9 cellular contexts compared by ENCODE assay signal in the genomic region with DNA sequence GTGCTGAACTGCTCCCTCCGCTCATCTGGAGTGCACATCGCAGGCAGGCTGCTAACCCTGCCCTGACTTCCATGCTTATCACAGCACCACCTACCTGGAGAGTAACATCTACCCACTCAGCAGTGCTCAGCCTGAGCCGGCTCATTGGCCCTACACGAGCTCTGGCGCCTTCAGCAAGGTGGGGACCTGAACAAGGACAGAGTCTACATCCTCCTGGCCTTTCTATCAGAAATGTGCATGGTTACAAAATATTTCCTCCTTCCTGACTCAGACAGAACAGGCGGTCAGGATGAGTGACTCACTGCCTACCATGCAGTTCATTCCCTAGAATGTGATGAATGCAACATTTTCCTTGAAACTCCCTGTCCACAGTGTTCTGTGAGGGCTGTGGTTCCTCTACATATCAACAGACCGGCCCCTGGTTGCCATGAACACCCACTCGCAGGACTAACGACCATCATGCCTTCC. TPM values are rescaled to one million over a fixed set of nuclear protein-coding genes. Genes with fewer than 3 reads are reported as not detected.
A peak's percentile ranks its signal among the peaks of the same experiment; 100 is the strongest.
DNase-seq lines count a peak whose midpoint lies in the region; ATAC-seq, FAIRE-seq and TF ChIP-seq lines count a peak whose summit lies in the region.
"Had no signal": no experiment of that assay in that cellular context is flagged by ENCODE, and none has a peak within 500 bp of the region (broad histone marks: within the 10 kb centered on the region; RNA-seq: fewer than 3 reads in every experiment).

No MANE protein-coding gene starts in this region.

- peak; percentile 93 for FAIRE-seq in HTR-8/SVneo (lab: Jason Lieb, UNC)

- ATAC-seq in lung (ENCODE audit: insufficient read depth, low FRiP score): peak; percentile 63
- no peak for ATAC-seq in GM21825 (IDR thresholded peaks at IDR 0.05; ENCODE audit: unreplicated experiment)
- no peak for ATAC-seq in HG03565 (IDR thresholded peaks at IDR 0.05; ENCODE audit: unreplicated experiment)

- CTCF ChIA-PET in mammary epithelial cell (lab: Charles Lee; ENCODE audit: low non-redundant PET): no interaction called here

- dilution Hi-C loops in mammary epithelial cell (cut with HindIII; ENCODE audit: low sequenced_read_pairs): no loop called here

- no peaks in the 10 kb centered on the region for H3K79me2 ChIP-seq in mammary epithelial cell (ENCODE audit: insufficient read depth, low read length)

- DNase-seq in 8988T (peak; percentile 41), HTR-8/SVneo (ENCODE audit: insufficient read length, low spot score) (peak; percentile 83), mammary epithelial cell (peak; percentile 87), lung (ENCODE audit: low spot score) (no peak), NCI-H524 treated with DMSO at 0.1 percent for 48 hours (lab: John Stamatoyannopoulos, UW) (no peak)
- DNase-seq in central memory CD4-positive, alpha-beta T cell: no peak
- DNase-seq: activated naive CD4-positive, alpha-beta T cell had no signal

- TF ChIP-seq CTCF in mammary epithelial cell (conservative IDR thresholded peaks at IDR 0.05 in 1 of 2, IDR thresholded peaks at IDR 0.05 in 1 of 2; ENCODE audit: extremely low read depth in 1 of 2, insufficient read depth in 1 of 2, low read depth in 1 of 2, low read length in 2 of 2) (no peak), lung (IDR thresholded peaks at IDR 0.05; ENCODE audit: control extremely low read depth, extremely low read depth) (no peak)

- WGBS in mammary epithelial cell (ENCODE audit: low coverage, missing lambda C conversion rate): 1% methylated on average over 7 of the region's 9 CpGs
- WGBS in lung, 2 donors: 44 to 55% methylated on average over 9 of the region's 9 CpGs

- peaks cover 57% of the 10 kb centered on the region for H3K4me1 ChIP-seq in mammary epithelial cell (ENCODE audit: insufficient read depth, low read length)
- H3K4me1 ChIP-seq in lung (ENCODE audit: control insufficient read depth in 2 of 2, insufficient read depth in 2 of 2, low read length in 2 of 2): peaks cover 0 to 17% of the 10 kb centered on the region in 2 donors

- no TSS peak for BruUV-seq in mammary epithelial cell (replicated peaks; lab: Mats Ljungman, UMichigan)

- H4K20me1 ChIP-seq in mammary epithelial cell (ENCODE audit: insufficient read depth, low read length): no peaks in the 10 kb centered on the region

- in situ Hi-C loops in mammary epithelial cell (cut with MboI; ENCODE audit: low sequenced_read_pairs in 2 of 2): no loop called here

- H3K27ac ChIP-seq in mammary epithelial cell (ENCODE audit: insufficient read depth, low read depth, low read length) (peak overlapping the region; percentile 98), lung (ENCODE audit: low read depth in 1 of 2, low read length in 1 of 2) (peak overlapping the region; percentile 40 to 89)

- H3K4me3 ChIP-seq in mammary epithelial cell (replicated peaks in 1 of 3; ENCODE audit: insufficient read depth in 1 of 3, low read depth in 2 of 3, low read length in 3 of 3): no peak overlapping the region
- H3K4me3 ChIP-seq in lung: no peak overlapping the region

- intact Hi-C loops in mammary epithelial cell (cut with micrococcal nuclease): no loop called here

- H2AFZ ChIP-seq in mammary epithelial cell (ENCODE audit: low read depth, low read length): peak overlapping the region; percentile 57

- no peaks in the 10 kb centered on the region for H3K9me3 ChIP-seq in mammary epithelial cell (replicated peaks; ENCODE audit: insufficient read depth, low read length)
- no peaks in the 10 kb centered on the region for H3K9me3 ChIP-seq in lung (ENCODE audit: control insufficient read depth in 2 of 2, insufficient read depth in 1 of 2, low read length in 1 of 2)

- H3K4me2 ChIP-seq in mammary epithelial cell (ENCODE audit: insufficient read depth, low read depth, low read length): peak overlapping the region; percentile 55

- no peaks in the 10 kb centered on the region for H3K36me3 ChIP-seq in mammary epithelial cell (ENCODE audit: insufficient read depth, low read length)
- H3K36me3 ChIP-seq in lung (ENCODE audit: control insufficient read depth in 2 of 2, insufficient read depth in 2 of 2, low read length in 2 of 2): peaks cover 0 to 10% of the 10 kb centered on the region in 2 donors

- H3K9ac ChIP-seq in mammary epithelial cell (ENCODE audit: insufficient read depth, low read length): peak overlapping the region; percentile 61

- no peaks in the 10 kb centered on the region for H3K27me3 ChIP-seq in mammary epithelial cell (ENCODE audit: insufficient read depth, low read length)
- H3K27me3 ChIP-seq in lung (ENCODE audit: control insufficient read depth, insufficient read depth): no peaks in the 10 kb centered on the region

RNA-seq across cellular contexts. Expression of a gene that starts 53.1 kb away (rescaled TPM):
- 100 to 1,000 TPM in 1 of 2 donors, 10 to 100 TPM in 1; 94.0 to 115 TPM for total RNA-seq in mammary epithelial cell
- 85.1 TPM for polyA plus RNA-seq in mammary epithelial cell
- 108 TPM for polyA minus RNA-seq in mammary epithelial cell
- total RNA-seq in lung: 100 to 1,000 TPM; 101 to 219 TPM
- polyA plus RNA-seq in lung: 10 to 100 TPM; 87.2 to 95.0 TPM

Comparison
In these comparisons a context has a peak if more than half of its experiments do, and no peak if none do; other contexts are left out.
1. DNase-seq: peak in 8988T (single experiment), HTR-8/SVneo (single experiment) and mammary epithelial cell (single experiment); none in lung (single experiment), central memory CD4-positive, alpha-beta T cell (single experiment) and NCI-H524 treated with DMSO at 0.1 percent for 48 hours (single experiment).